8 cellular contexts compared by ENCODE assay signal in the genomic region with DNA sequence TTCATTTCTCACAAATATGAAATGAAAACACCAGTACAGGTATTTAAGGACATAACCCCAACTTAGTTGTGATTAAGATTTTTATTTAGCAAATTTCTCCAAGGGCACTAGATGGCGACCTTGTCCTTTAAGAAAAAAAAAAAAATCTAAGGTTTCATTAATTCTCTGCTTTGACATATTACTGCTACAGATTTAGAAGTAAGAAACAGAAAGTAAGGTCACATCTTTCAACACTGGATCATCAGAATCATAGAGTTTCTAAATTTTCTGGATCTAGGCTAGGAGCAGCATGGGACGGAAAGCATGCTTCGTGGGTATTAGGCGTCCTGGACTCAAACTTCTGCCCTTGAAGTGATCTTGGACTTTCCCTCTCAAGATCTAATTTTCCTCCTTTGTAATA.
DNase-seq lines count a peak whose midpoint lies in the region; ATAC-seq and TF ChIP-seq lines count a peak whose summit lies in the region.

No MANE protein-coding gene starts in this region.

- CTCF ChIA-PET in HCT116 (lab: Charles Lee) = no interaction called here

- H3K9me3 Mint-ChIP-seq in brain = no peaks in the 10 kb centered on the region

- H3K36me3 ChIP-seq in HCT116 (ENCODE audit: control insufficient read depth in 1 of 2, insufficient read depth in 2 of 2, low read length in 2 of 2) (no peaks in the 10 kb centered on the region), mesendoderm (ENCODE audit: control insufficient read depth, insufficient read depth, low read length) (no peaks in the 10 kb centered on the region)

- ATAC-seq in HCT116 = no peak
- ATAC-seq in GM21737 (IDR thresholded peaks at IDR 0.05; ENCODE audit: unreplicated experiment) = no peak

- no peaks in the 10 kb centered on the region for H3K9me3 ChIP-seq in HCT116 (ENCODE audit: control insufficient read depth in 1 of 2, insufficient read depth in 1 of 2, low read depth in 1 of 2, low read length in 2 of 2)

- H3K9me2 ChIP-seq in HCT116 (ENCODE audit: insufficient read depth) = no peaks in the 10 kb centered on the region

- H2BK5ac ChIP-seq in mesendoderm (ENCODE audit: low read length) = no peak overlapping the region

- RAD21 ChIA-PET in HCT116 (lab: Charles Lee; ENCODE audit: low non-redundant PET in 1 of 2, low total read pairs in 2 of 2, uncharacterized antibody in 2 of 2, unreplicated experiment in 2 of 2) = no interaction called here

- no peak overlapping the region for H2BK15ac ChIP-seq in mesendoderm (replicated peaks; ENCODE audit: low read depth)

- no peak overlapping the region for H3K4ac ChIP-seq in mesendoderm (ENCODE audit: low read depth, low read length)

- peaks cover 28% of the 10 kb centered on the region for H3K4me1 Mint-ChIP-seq in brain

- no peak overlapping the region for H3K23ac ChIP-seq in mesendoderm (ENCODE audit: low read length)

- POLR2A ChIA-PET in HCT116 (lab: Charles Lee) = no interaction called here

- H4K8ac ChIP-seq in mesendoderm (ENCODE audit: low read depth, low read length) = no peak overlapping the region

- H3K9ac ChIP-seq in HCT116 (ENCODE audit: low read length) = no peak overlapping the region
- H3K9ac ChIP-seq in mesendoderm (ENCODE audit: low read length) = no peak overlapping the region

- H4K20me1 ChIP-seq in HCT116 (ENCODE audit: insufficient read depth) = no peaks in the 10 kb centered on the region

- TF ChIP-seq RAD21 in HCT116 (IDR thresholded peaks at IDR 0.05; ENCODE audit: low read depth) = peak; percentile 51

- H3K79me1 ChIP-seq in mesendoderm (ENCODE audit: low read length) = no peaks in the 10 kb centered on the region

- H3K27ac ChIP-seq in HCT116 (ENCODE audit: low read depth, low read length) = no peak overlapping the region
- H3K27ac ChIP-seq in mesendoderm (ENCODE audit: low read depth, low read length) = no peak overlapping the region

- peak overlapping the region in 3 of 5 experiments; percentile 52 to 82 (median 60) for H3K4me3 Mint-ChIP-seq in brain

- H3K4me2 ChIP-seq in HCT116 (ENCODE audit: low read length) (peak overlapping the region; percentile 32), mesendoderm (ENCODE audit: low read length) (no peak overlapping the region)

- H3K27me3 ChIP-seq in HCT116 (ENCODE audit: insufficient read depth, low read length) (no peaks in the 10 kb centered on the region), mesendoderm (ENCODE audit: insufficient read depth, low read length, poor library complexity) (peaks cover 7% of the 10 kb centered on the region)

- H3K4me3 ChIP-seq in AG10803 (ENCODE audit: low read length) = peak overlapping the region; percentile 37
- no peak overlapping the region for H3K4me3 ChIP-seq in HCT116 (replicated peaks in 1 of 2; ENCODE audit: low read depth in 1 of 2, low read length in 2 of 2)
- H3K4me3 ChIP-seq in mesendoderm (ENCODE audit: low read length) = no peak overlapping the region

- no peak overlapping the region for H3K56ac ChIP-seq in mesendoderm (ENCODE audit: low read length)

- H2AFZ ChIP-seq in HCT116 (ENCODE audit: low read depth, low read length, poor library complexity, severe bottlenecking) = peak overlapping the region; percentile 29

- H3K36me3 Mint-ChIP-seq in brain = no peaks in the 10 kb centered on the region

- WGBS in mesendoderm (ENCODE audit: extremely low coverage, insufficient coverage, low lambda C conversion rate) = no CpG with 5 or more reads among the region's 4 CpGs

- no peak overlapping the region for H2AK5ac ChIP-seq in mesendoderm (ENCODE audit: low read length)

- BruUV-seq in HCT116 (replicated peaks; lab: Mats Ljungman, UMichigan) = no TSS peak

- no peak overlapping the region for H3K18ac ChIP-seq in mesendoderm (ENCODE audit: low read length)

- intact Hi-C loops in HCT116 (cut with micrococcal nuclease) = no loop called here

- peak; percentile 67 for TF ChIP-seq CTCF in AG10803 (conservative IDR thresholded peaks at IDR 0.05; ENCODE audit: low read length)
- peak; percentile 34 to 63 (median 35); a peak in 4 of 6 replicates for TF ChIP-seq CTCF in HCT116 (IDR thresholded peaks at IDR 0.05 in 2 of 3, conservative IDR thresholded peaks at IDR 0.05 in 1 of 3; ENCODE audit: borderline replicate concordance in 1 of 3, insufficient read depth in 1 of 3, low read depth in 2 of 3, low read length in 2 of 3)
- peak; percentile 64 to 73 for TF ChIP-seq CTCF in brain (conservative IDR thresholded peaks at IDR 0.05)

- H3K4me1 ChIP-seq in HCT116 (ENCODE audit: control insufficient read depth in 1 of 2, insufficient read depth in 2 of 2, low read length in 2 of 2) (peaks cover 7 to 19% of the 10 kb centered on the region in 2 experiments; a peak in 3 of 4 replicates), mesendoderm (ENCODE audit: control insufficient read depth, low read depth, low read length) (no peaks in the 10 kb centered on the region)

- no peak overlapping the region for H2BK120ac ChIP-seq in mesendoderm (ENCODE audit: low read depth, low read length)

- H3K27ac Mint-ChIP-seq in brain = no peak overlapping the region

- TF ChIP-seq POLR2A in HCT116 (IDR thresholded peaks at IDR 0.05; ENCODE audit: borderline replicate concordance, extremely low read depth, insufficient read depth, insufficient read length) = no peak

- peaks cover 59% of the 10 kb centered on the region for H3K27me3 Mint-ChIP-seq in brain

- H3K79me2 ChIP-seq in HCT116 (ENCODE audit: insufficient read depth, low read length) (no peaks in the 10 kb centered on the region), mesendoderm (ENCODE audit: control insufficient read depth, insufficient read depth, low read length) (no peaks in the 10 kb centered on the region)

- DNase-seq in AG10803 (ENCODE audit: low read depth) (peak; percentile 59), HCT116 (ENCODE audit: low read depth, low spot score) (no peak), mesendoderm (peak; percentile 14)
- no peak for DNase-seq in activated CD4-positive, alpha-beta T cell treated with anti-CD3 and anti-CD28 coated beads for 4 hours
- no peak for DNase-seq in stimulated activated CD4-positive, alpha-beta T cell treated with anti-CD3 and anti-CD28 coated beads, Interleukin-4, amount 100 ng/mL, for 24 hours
- no peak for DNase-seq in activated CD4-positive, alpha-beta T cell treated with anti-CD3 and anti-CD28 coated beads for 48 hours

- H4K5ac ChIP-seq in mesendoderm (ENCODE audit: low read length) = no peak overlapping the region

TF ChIP-seq in HCT116, 20 proteins besides CTCF, POLR2A, EP300 and RAD21 (continues in another document):
- TF ChIP-seq CEBPB (IDR thresholded peaks at IDR 0.05; ENCODE audit: low read depth) (no peak), JUND (IDR thresholded peaks at IDR 0.05) (no peak), REST (IDR thresholded peaks at IDR 0.05; ENCODE audit: low read depth) (no peak), EGR1 (IDR thresholded peaks at IDR 0.05; ENCODE audit: low read depth) (no peak), SRF (IDR thresholded peaks at IDR 0.05; ENCODE audit: low read depth) (no peak), ZBTB33 (IDR thresholded peaks at IDR 0.05; ENCODE audit: extremely low read depth, insufficient replicate concordance, low read length) (no peak), EZH2 (IDR thresholded peaks at IDR 0.05) (no peak), SP1 (IDR thresholded peaks at IDR 0.05; ENCODE audit: low read depth) (no peak), CBX3 (IDR thresholded peaks at IDR 0.05; ENCODE audit: low read depth) (no peak), TCF7L2 (IDR thresholded peaks at IDR 0.05; ENCODE audit: borderline replicate concordance, extremely low read depth, insufficient read depth, insufficient read length) (no peak), SIN3A (IDR thresholded peaks at IDR 0.05; ENCODE audit: low read depth) (no peak)
- TF ChIP-seq, protein P1, sequence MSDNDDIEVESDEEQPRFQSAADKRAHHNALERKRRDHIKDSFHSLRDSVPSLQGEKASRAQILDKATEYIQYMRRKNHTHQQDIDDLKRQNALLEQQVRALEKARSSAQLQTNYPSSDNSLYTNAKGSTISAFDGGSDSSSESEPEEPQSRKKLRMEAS (IDR thresholded peaks at IDR 0.05) = no peak

Comparison
In these comparisons a context has a peak if more than half of its experiments do, and no peak if none do; other contexts are left out.
1. DNase-seq: peak in AG10803 (single experiment) and mesendoderm (single experiment); none in HCT116 (single experiment), activated CD4-positive, alpha-beta T cell treated with anti-CD3 and anti-CD28 coated beads for 4 hours (0 of 2), stimulated activated CD4-positive, alpha-beta T cell treated with anti-CD3 and anti-CD28 coated beads, Interleukin-4, amount 100 ng/mL, for 24 hours (single experiment) and activated CD4-positive, alpha-beta T cell treated with anti-CD3 and anti-CD28 coated beads for 48 hours (single experiment).
2. Peak in every context shown above with its lines, with median percentiles within 50 percentile points of each other: CTCF ChIP-seq.